In the genomic region with DNA sequence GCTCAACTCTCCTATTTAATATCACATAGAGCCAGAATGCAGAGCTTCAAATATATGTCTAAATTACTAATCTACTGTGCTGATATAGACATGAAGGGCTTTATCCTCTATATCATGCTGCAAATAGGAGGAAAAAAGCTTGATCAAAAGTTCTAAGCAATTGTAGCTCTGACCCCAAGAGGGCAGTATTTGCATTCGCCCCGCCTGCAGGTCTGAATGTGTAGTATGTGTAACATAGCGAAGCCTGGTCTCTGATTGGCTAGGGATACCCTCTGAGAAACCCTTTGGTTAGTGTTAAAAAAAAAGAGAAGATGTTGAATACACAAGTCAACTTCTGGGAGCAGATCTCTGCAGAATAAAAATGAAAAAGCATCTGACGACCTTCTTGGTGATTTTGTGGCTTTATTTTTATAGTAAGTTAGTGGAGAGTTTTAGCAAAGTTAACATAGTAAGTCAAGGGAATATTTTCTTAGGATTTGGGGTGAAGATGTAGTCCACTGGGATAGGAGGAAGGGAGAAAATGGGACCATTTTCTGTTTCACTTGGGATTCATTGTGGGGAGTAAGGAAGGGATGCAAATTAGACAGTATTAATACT, we compare ENCODE assay signal across 7 cellular contexts.
DNase-seq lines count a peak whose midpoint lies in the region; ATAC-seq and TF ChIP-seq lines count a peak whose summit lies in the region.

No MANE protein-coding gene starts in this region.

- H3K4me3 ChIP-seq in fibroblast of pulmonary artery (replicated peaks; ENCODE audit: low read depth, low read length): no peak overlapping the region

- in situ Hi-C loops in GM13976 (cut with MboI; ENCODE audit: low sequenced_read_pairs, unreplicated experiment): no loop called here

- ATAC-seq in Right ventricle myocardium inferior: no peak
- no peak for ATAC-seq in HG03571 (IDR thresholded peaks at IDR 0.05; ENCODE audit: unreplicated experiment)

- intact Hi-C loops in Right ventricle myocardium inferior (cut with DNase I): no loop called here

- peak; percentile 17 for DNase-seq in GM13976 (ENCODE audit: low spot score)
- peak; percentile 26 for DNase-seq in LoVo (ENCODE audit: low spot score)
- peak; percentile 32 to 34 for DNase-seq in activated CD4-positive, alpha-beta T cell treated with anti-CD3 and anti-CD28 coated beads for 4 hours
- DNase-seq in fibroblast of pulmonary artery (ENCODE audit: low read depth): peak; percentile 22
- DNase-seq in stimulated activated CD4-positive, alpha-beta T cell treated with anti-CD3 and anti-CD28 coated beads, TNF-alpha, amount 100 ng/mL, for 48 hours (ENCODE audit: low read depth in 3 of 3): peak; percentile 13 to 36 (median 27)
- DNase-seq in Right ventricle myocardium inferior (ENCODE audit: missing footprints): no peak

- TF ChIP-seq CTCF in GM13976 (IDR thresholded peaks at IDR 0.05; ENCODE audit: borderline replicate concordance, control extremely low read depth, extremely low read depth, insufficient read depth, missing control alignments): peak; percentile 25
- TF ChIP-seq CTCF in fibroblast of pulmonary artery (IDR thresholded peaks at IDR 0.05; ENCODE audit: low read length, missing control alignments): peak; percentile 40
